1 cellular context compared by ENCODE assay signal in the genomic region with DNA sequence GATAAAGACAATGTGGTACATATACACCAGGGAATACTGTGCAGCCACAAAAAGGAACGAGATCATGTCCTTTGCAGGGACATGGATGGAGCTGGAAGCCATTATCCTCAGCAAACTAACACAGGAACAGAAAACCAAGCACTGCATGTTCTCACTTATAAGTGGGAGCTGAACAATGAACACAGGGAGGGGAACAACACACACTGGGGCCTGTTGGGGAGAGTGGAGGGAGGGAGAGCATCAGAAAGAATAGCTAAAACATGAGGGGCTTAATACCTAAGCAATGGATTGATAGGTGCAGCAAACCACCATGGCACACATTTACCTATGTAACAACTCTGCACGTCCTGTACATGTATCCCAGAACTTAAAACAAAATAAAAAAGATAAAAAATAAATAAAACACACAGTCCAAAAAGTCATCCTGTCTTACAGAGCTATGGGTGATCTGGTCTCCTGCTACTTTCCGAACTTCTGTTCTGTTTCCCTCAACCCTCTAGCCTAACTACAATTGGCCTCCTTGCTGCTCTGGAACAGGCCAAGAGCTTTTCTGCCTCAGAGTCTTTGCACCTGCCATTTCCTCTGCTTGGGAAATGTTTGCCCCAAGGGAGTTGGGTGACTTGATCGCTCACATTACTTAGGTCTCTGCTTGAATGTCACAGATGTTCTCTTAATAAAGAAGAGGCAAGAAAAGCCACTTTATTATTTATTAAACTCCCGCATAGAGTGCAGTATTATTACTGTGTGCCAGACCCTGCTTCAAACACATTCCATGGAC.
TF ChIP-seq lines count a peak whose summit lies in the region.

No MANE protein-coding gene starts in this region.

TF ChIP-seq in GM12878, 131 proteins besides CTCF, POLR2A, EP300 and RAD21 (continued from another document):
- no peak for TF ChIP-seq NFYA (IDR thresholded peaks at IDR 0.05; ENCODE audit: borderline replicate concordance, low read depth, low read length)
